ENCODE assay signal across 24 cellular contexts in the genomic region with DNA sequence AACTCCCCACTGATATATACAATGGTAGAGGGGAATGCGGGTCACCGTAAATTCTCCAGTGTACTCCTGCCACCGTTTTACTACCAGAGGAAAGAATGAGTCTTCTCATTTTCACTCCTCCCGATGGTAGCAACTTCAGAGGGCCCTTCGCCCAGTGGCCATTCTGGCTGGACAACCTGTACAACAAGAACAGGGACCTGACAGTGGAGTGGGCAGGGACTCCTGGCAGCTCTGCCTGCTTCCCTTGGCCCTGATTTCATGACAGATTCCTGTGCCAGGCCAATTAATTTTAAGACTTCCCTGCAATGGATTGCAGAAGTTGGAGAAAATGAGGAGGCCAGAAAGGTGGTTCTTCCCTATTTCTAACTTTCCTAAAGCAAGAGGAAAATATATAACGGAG.
"Had no signal": no experiment of that assay in that cellular context is flagged by ENCODE, and none has a peak within 500 bp of the region (broad histone marks: within the 10 kb centered on the region; RNA-seq: fewer than 3 reads in every experiment).

No MANE protein-coding gene starts in this region.

- H3K27ac ChIP-seq: left ventricle myocardium inferior, ovary, skin epidermis, tibial nerve, uterus had no signal

- DNase-seq: hippocampal formation; kidney glomerular epithelial cell; left cardiac atrium; left ventricle myocardium inferior; midbrain; mucosa of descending colon; naive thymus-derived CD4-positive, alpha-beta T cell; ovary; retina; right cardiac atrium; stimulated activated CD4-positive, alpha-beta T cell treated with anti-CD3 and anti-CD28 coated beads, Interleukin-12 subunit alpha, Interleukin-12 subunit beta, amount 100 ng/mL, for 4 hours; stimulated activated CD4-positive, alpha-beta T cell treated with anti-CD3 and anti-CD28 coated beads, Interleukin-15, amount 100 ng/mL, for 24 hours; stimulated activated CD4-positive, alpha-beta T cell treated with anti-CD3 and anti-CD28 coated beads, Interleukin-2, amount 100 ng/mL, for 24 hours; stimulated activated CD4-positive, alpha-beta T cell treated with anti-CD3 and anti-CD28 coated beads, Interleukin-4, amount 100 ng/mL, for 1 hour; stimulated activated naive CD4-positive, alpha-beta T cell treated with Interleukin-2 at 50 U/mL for 16 hours; stimulated activated naive CD8-positive, alpha-beta T cell treated with anti-CD3 and anti-CD28 coated beads, Interleukin-15, amount 100 ng/mL, for 72 hours; substantia nigra; uterus had no signal

- ATAC-seq: left cardiac atrium; mucosa of descending colon; naive thymus-derived CD4-positive, alpha-beta T cell; natural killer cell treated with Interleukin-12 subunit alpha and Interleukin-12 subunit beta and Interleukin-15 and Interleukin-18, amount 100 ng/mL, for 72 hours; right cardiac atrium; sciatic nerve; stimulated activated effector memory CD8-positive, alpha-beta T cell treated with anti-CD3 and anti-CD28 coated beads, Interleukin-12 subunit alpha, Interleukin-12 subunit beta, amount 100 ng/mL, for 72 hours; stimulated activated naive CD8-positive, alpha-beta T cell treated with anti-CD3 and anti-CD28 coated beads, Interleukin-15, amount 100 ng/mL, for 72 hours had no signal

- H3K9me3 ChIP-seq: left ventricle myocardium inferior, mucosa of descending colon, ovary, tibial nerve, uterus had no signal

- H3K4me3 ChIP-seq: left ventricle myocardium inferior, lung, mucosa of descending colon, ovary, skin epidermis, tibial nerve, uterus had no signal

- H3K4me1 ChIP-seq: left ventricle myocardium inferior, tibial nerve, uterus had no signal

- H3K36me3 ChIP-seq: left ventricle myocardium inferior, ovary, tibial nerve, uterus had no signal
